ENCODE assay signal across 1 cellular context in genomic region chr10:17029581-17030271, GRCh38.
TF ChIP-seq lines count a peak whose summit lies in the region.

No MANE protein-coding gene starts in this region.

TF ChIP-seq in HepG2, 621 proteins besides CTCF, POLR2A, EP300 and RAD21 (continued from another document):
- TF ChIP-seq TCF7 (IDR thresholded peaks at IDR 0.05; ENCODE audit: low read depth) (peak; percentile 38; the same call in 1 of the 2 replicates), ARID5B (CRISPR knock-in tag; IDR thresholded peaks at IDR 0.05) (peak; percentile 45), GABPA (IDR thresholded peaks at IDR 0.05; ENCODE audit: low read depth, low read length) (no peak), GABPA (CRISPR knock-in tag; IDR thresholded peaks at IDR 0.05; ENCODE audit: low read depth) (peak; percentile 64), HIC2 (CRISPR knock-in tag; IDR thresholded peaks at IDR 0.05; ENCODE audit: low read depth) (no peak)
